1 cellular context compared by ENCODE assay signal in the genomic region with DNA sequence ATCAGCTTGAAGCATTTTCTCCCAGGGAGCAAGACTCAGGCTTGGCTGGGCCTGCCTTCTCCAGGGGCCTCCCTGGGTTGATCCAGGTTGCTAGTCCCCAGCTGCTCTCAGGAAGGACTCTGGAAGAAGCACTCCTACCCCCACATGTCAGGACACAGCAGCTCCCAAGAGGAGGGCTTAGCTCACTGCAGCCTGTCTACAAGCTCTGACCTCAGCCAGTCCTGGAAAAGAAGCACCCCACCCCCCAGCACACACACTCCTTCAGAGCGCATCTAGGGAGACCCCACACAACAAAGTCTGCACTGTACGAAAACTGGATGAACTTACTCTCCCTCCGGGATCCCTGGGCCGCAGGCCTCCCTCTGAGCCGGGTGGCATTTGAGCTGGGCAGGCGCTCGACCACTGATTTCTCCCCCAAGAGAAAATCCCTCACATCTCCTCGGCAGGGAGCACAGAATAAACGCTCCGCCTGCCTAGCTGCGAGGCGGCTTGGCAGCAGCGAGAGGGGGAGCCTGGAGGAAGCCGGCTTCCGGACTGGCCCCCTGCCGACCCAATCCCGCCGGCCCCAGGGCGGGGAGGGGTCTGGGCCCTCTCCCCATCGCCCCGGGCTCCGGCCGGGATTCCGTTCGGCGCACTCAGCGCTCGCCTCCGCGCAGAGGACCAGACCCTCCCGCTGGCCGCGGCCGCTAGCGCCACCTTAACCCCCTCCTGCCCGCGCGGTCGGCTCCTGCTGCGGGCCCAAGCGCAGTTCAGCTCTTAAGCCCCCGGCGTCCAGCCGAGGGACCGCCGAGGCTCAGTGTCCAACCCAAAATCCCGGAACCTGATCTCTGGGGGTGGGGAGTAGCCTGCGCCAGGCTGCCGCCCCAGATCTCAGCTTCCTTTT.
TF ChIP-seq lines count a peak whose summit lies in the region.

A gene (minus strand): TSS at position 458 of the 883 bp plus-strand sequence. CDS start 1,576 bp downstream, outside the sequence.

TF ChIP-seq in IMR-90, 13 proteins besides CTCF, POLR2A, EP300 and RAD21 (continued from another document):
- TF ChIP-seq, protein P1, sequence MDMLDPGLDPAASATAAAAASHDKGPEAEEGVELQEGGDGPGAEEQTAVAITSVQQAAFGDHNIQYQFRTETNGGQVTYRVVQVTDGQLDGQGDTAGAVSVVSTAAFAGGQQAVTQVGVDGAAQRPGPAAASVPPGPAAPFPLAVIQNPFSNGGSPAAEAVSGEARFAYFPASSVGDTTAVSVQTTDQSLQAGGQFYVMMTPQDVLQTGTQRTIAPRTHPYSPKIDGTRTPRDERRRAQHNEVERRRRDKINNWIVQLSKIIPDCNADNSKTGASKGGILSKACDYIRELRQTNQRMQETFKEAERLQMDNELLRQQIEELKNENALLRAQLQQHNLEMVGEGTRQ (IDR thresholded peaks at IDR 0.05; ENCODE audit: low read depth, low read length): no peak
- TF ChIP-seq CEBPB (IDR thresholded peaks at IDR 0.05; ENCODE audit: low read depth, low read length) (no peak), BHLHE40 (IDR thresholded peaks at IDR 0.05; ENCODE audit: low read depth, low read length) (no peak), MXI1 (IDR thresholded peaks at IDR 0.05; ENCODE audit: borderline replicate concordance, low read depth, low read length) (no peak), RFX5 (IDR thresholded peaks at IDR 0.05; ENCODE audit: low read depth, low read length) (no peak), NFE2L2 (IDR thresholded peaks at IDR 0.05; ENCODE audit: low read depth, low read length) (no peak), SMC3 (IDR thresholded peaks at IDR 0.05; ENCODE audit: low read depth, low read length) (no peak), MAFK (IDR thresholded peaks at IDR 0.05; ENCODE audit: low read depth, low read length) (no peak)
TF ChIP-seq in IMR-90: peak in this region for 0.
